In the genomic region with DNA sequence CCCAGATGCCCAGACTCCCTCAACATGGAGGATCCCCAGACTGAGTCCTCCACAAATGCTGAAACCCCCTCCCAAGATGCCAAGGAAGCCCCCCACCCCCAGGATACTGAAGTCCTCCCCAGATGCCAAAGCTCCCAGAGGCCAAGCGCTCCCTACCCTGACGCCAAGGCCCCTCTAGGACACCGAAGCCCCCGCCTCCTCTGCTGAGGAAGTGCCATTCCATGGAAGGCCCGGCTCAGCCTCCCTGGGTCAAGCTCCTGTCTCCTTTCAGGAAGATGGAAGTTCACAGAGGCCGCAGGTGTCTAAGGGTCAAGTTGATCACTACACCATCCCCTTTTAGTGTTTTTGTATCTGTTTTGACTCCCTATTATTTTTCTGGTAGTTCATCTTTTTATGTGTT, we compare ENCODE assay signal across 29 cellular contexts.
"Had no signal": no experiment of that assay in that cellular context is flagged by ENCODE, and none has a peak within 500 bp of the region (broad histone marks: within the 10 kb centered on the region; RNA-seq: fewer than 3 reads in every experiment).

No MANE protein-coding gene starts in this region.

- H3K4me3 Mint-ChIP-seq: naive thymus-derived CD4-positive, alpha-beta T cell; natural killer cell treated with Interleukin-12 subunit alpha and Interleukin-12 subunit beta and Interleukin-15 and Interleukin-18, amount 100 ng/mL, for 72 hours; stimulated activated naive B cell treated with anti-CD40 and anti-IgM and Interleukin-4, amounts not matched to agents 10 μg/mL and 1 μg/mL and 100 μg/mL, for 72 hours had no signal

- H3K36me3 ChIP-seq: heart right ventricle, left ventricle myocardium inferior, neutrophil, prostate gland, stomach, thyroid gland, transverse colon, upper lobe of left lung, vagina had no signal

- H3K27me3 ChIP-seq: hepatocyte, neutrophil, stomach, testis, thyroid gland, transverse colon, upper lobe of left lung, vagina had no signal

- H3K9me3 ChIP-seq: neutrophil, prostate gland, testis, thyroid gland, vagina had no signal

- ATAC-seq: heart right ventricle; mucosa of descending colon; naive thymus-derived CD4-positive, alpha-beta T cell; natural killer cell treated with Interleukin-12 subunit alpha and Interleukin-12 subunit beta and Interleukin-15 and Interleukin-18, amount 100 ng/mL, for 72 hours; right cardiac atrium; sciatic nerve; stimulated activated naive B cell treated with anti-CD40 and anti-IgM and Interleukin-4, amounts not matched to agents 10 μg/mL and 1 μg/mL and 100 μg/mL, for 72 hours; stimulated activated naive CD8-positive, alpha-beta T cell treated with anti-CD3 and anti-CD28 coated beads, Interleukin-15, Interleukin-2, amounts not matched to agents 100 U/mL and 50 U/mL, for 24 hours had no signal

- H3K4me1 Mint-ChIP-seq: stimulated activated naive B cell treated with anti-CD40 and anti-IgM and Interleukin-4, amounts not matched to agents 10 μg/mL and 1 μg/mL and 100 μg/mL, for 72 hours had no signal

- H3K27me3 Mint-ChIP-seq: natural killer cell treated with Interleukin-12 subunit alpha and Interleukin-12 subunit beta and Interleukin-15 and Interleukin-18, amount 100 ng/mL, for 72 hours had no signal

- DNase-seq: heart right ventricle; kidney; left ventricle myocardium inferior; mesendoderm; midbrain; mucosa of descending colon; naive thymus-derived CD4-positive, alpha-beta T cell; occipital lobe; retina; right cardiac atrium; stimulated activated CD4-positive, alpha-beta T cell treated with anti-CD3 and anti-CD28 coated beads, Interleukin-12 subunit alpha, Interleukin-12 subunit beta, amount 100 ng/mL, for 4 hours; stimulated activated CD4-positive, alpha-beta T cell treated with anti-CD3 and anti-CD28 coated beads, Interleukin-15, amount 100 ng/mL, for 24 hours; stimulated activated CD4-positive, alpha-beta T cell treated with anti-CD3 and anti-CD28 coated beads, Interleukin-2, amount 100 ng/mL, for 24 hours; stimulated activated CD4-positive, alpha-beta T cell treated with anti-CD3 and anti-CD28 coated beads, Interleukin-4, amount 100 ng/mL, for 1 hour; stimulated activated naive B cell treated with anti-CD40 and anti-IgM and Interleukin-4, amounts not matched to agents 10 μg/mL and 1 μg/mL and 100 μg/mL, for 72 hours; stimulated activated naive CD8-positive, alpha-beta T cell treated with anti-CD3 and anti-CD28 coated beads, Interleukin-15, Interleukin-2, amounts not matched to agents 100 U/mL and 50 U/mL, for 24 hours; stomach; testis; thyroid gland; transverse colon; upper lobe of left lung had no signal

- H3K36me3 Mint-ChIP-seq: natural killer cell treated with Interleukin-12 subunit alpha and Interleukin-12 subunit beta and Interleukin-15 and Interleukin-18, amount 100 ng/mL, for 72 hours; stimulated activated naive B cell treated with anti-CD40 and anti-IgM and Interleukin-4, amounts not matched to agents 10 μg/mL and 1 μg/mL and 100 μg/mL, for 72 hours had no signal

- H3K27ac ChIP-seq: heart right ventricle, hepatocyte, left ventricle myocardium inferior, neutrophil, prostate gland, skin epidermis, stomach, testis, thyroid gland, transverse colon, upper lobe of left lung, vagina had no signal

- H3K27ac Mint-ChIP-seq: naive thymus-derived CD4-positive, alpha-beta T cell; natural killer cell treated with Interleukin-12 subunit alpha and Interleukin-12 subunit beta and Interleukin-15 and Interleukin-18, amount 100 ng/mL, for 72 hours; stimulated activated naive B cell treated with anti-CD40 and anti-IgM and Interleukin-4, amounts not matched to agents 10 μg/mL and 1 μg/mL and 100 μg/mL, for 72 hours had no signal

- H3K4me3 ChIP-seq: heart right ventricle, hepatocyte, left ventricle myocardium inferior, lung, mucosa of descending colon, prostate gland, skin epidermis, stomach, testis, thyroid gland, transverse colon, upper lobe of left lung, vagina had no signal

- H3K4me1 ChIP-seq: heart right ventricle, left ventricle myocardium inferior, prostate gland, stomach, testis, thyroid gland, transverse colon, upper lobe of left lung, vagina had no signal
